Comparison of ENCODE assay signal across 10 cellular contexts in the genomic region with DNA sequence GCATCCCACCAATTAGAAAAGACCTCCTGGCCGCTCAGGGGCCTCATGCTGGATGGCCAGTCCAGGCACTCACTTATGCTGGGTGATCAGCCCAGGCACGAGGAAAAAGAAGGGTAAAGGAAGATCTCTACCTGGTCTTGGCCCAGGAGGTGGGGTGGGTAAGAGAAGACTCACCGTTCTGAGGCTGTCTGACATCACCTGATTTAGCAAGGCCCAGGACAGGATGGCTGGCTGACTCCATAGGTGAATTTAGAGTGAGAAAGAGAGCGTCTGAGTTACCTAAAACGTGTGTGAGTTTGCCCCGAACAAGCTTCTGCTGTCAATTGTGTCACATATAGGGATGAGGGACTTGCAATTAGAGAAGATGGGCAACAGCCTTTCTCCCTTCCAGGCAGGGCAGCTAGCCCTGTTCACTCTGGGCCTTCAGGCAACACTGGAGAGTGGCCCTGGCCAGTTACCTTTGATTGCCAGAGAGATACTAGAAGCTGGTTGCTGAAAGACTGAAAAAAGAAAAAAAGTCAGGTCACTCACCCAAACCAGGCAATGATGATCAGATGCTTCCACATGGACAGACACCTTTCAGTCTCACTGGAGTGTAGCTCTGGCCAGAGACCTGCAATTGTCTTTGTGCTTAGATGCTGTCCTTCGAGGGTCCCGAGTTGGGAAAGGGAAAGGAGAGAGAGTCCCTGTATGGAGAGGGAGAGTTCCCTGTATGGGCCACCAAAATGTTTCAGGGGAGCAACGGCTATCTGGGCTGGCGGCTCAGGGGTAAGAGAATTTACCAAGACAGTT. TPM values are rescaled to one million over a fixed set of nuclear protein-coding genes. Genes with fewer than 3 reads are reported as not detected.
A peak's percentile ranks its signal among the peaks of the same experiment; 100 is the strongest.
DNase-seq lines count a peak whose midpoint lies in the region; TF ChIP-seq lines count a peak whose summit lies in the region.
"Had no signal": no experiment of that assay in that cellular context is flagged by ENCODE, and none has a peak within 500 bp of the region (broad histone marks: within the 10 kb centered on the region; RNA-seq: fewer than 3 reads in every experiment).

No MANE protein-coding gene starts in this region.

- intact Hi-C loops in MCF 10A (cut with micrococcal nuclease) (no loop called here), mammary epithelial cell (cut with micrococcal nuclease) (no loop called here), colonic mucosa (cut with DNase I) (loop anchor here (5.0 kb wide), 1 partner anchor 38 kb away; a partner anchor contains a TSS)

- H3K4me2 ChIP-seq in mammary epithelial cell (ENCODE audit: insufficient read depth, low read depth, low read length): no peak overlapping the region

- no peaks in the 10 kb centered on the region for H3K36me3 ChIP-seq in mammary epithelial cell (ENCODE audit: insufficient read depth, low read length)
- H3K36me3 ChIP-seq in colonic mucosa: no peaks in the 10 kb centered on the region

- TF ChIP-seq CTCF in MCF 10A (IDR thresholded peaks at IDR 0.05; ENCODE audit: unreplicated experiment) (no peak), mammary epithelial cell (conservative IDR thresholded peaks at IDR 0.05 in 1 of 2, IDR thresholded peaks at IDR 0.05 in 1 of 2; ENCODE audit: extremely low read depth in 1 of 2, insufficient read depth in 1 of 2, low read depth in 1 of 2, low read length in 2 of 2) (no peak), colonic mucosa (IDR thresholded peaks at IDR 0.05) (no peak), nephron (IDR thresholded peaks at IDR 0.05; ENCODE audit: unreplicated experiment in 3 of 3) (no peak), type B pancreatic cell (conservative IDR thresholded peaks at IDR 0.05) (no peak)

- dilution Hi-C loops in mammary epithelial cell (cut with HindIII; ENCODE audit: low sequenced_read_pairs): loop anchor here (5.0 kb wide), 2 partner anchors 33 to 98 kb away; no protein-coding TSS in a partner anchor

- POLR2A ChIA-PET in MCF 10A (lab: Yijun Ruan, JAX): interaction anchor here (1.0 to 5.8 kb wide), 7 partner anchors 11 to 104 kb away, joined by 3 to 90 read pairs (median 44); a partner anchor contains a TSS

- peaks cover 36% of the 10 kb centered on the region for H3K4me1 ChIP-seq in mammary epithelial cell (ENCODE audit: insufficient read depth, low read length)
- peaks cover 36% of the 10 kb centered on the region for H3K4me1 ChIP-seq in colonic mucosa

- no peaks in the 10 kb centered on the region for H3K79me2 ChIP-seq in mammary epithelial cell (ENCODE audit: insufficient read depth, low read length)

- H3K27me3 ChIP-seq in mammary epithelial cell (ENCODE audit: insufficient read depth, low read length): no peaks in the 10 kb centered on the region
- H3K27me3 ChIP-seq in colonic mucosa: no peaks in the 10 kb centered on the region

- H3K4me3 Mint-ChIP-seq in MCF 10A (ENCODE audit: unreplicated experiment): peak overlapping the region; percentile 28
- peak overlapping the region in 2 of 3 experiments; percentile 66 to 71 for H3K4me3 Mint-ChIP-seq in nephron
- H3K4me3 Mint-ChIP-seq in type B pancreatic cell: peak overlapping the region; percentile 63
- H3K4me3 Mint-ChIP-seq: B cell had no signal

- H3K36me3 Mint-ChIP-seq in MCF 10A (ENCODE audit: insufficient read depth, unreplicated experiment) (no peaks in the 10 kb centered on the region), nephron (ENCODE audit: low read depth) (no peaks in the 10 kb centered on the region), type B pancreatic cell (no peaks in the 10 kb centered on the region)

- no peak overlapping the region for H2AFZ ChIP-seq in mammary epithelial cell (ENCODE audit: low read depth, low read length)

- H3K27ac Mint-ChIP-seq in MCF 10A (ENCODE audit: low read depth, unreplicated experiment) (peak overlapping the region; percentile 91), nephron (peak overlapping the region; percentile 96 to 99 (median 98)), type B pancreatic cell (peak overlapping the region; percentile 24)
- H3K27ac Mint-ChIP-seq: B cell had no signal

- in situ Hi-C loops in mammary epithelial cell (cut with MboI; ENCODE audit: low sequenced_read_pairs in 2 of 2): loop anchor here in 1 of 2 donors (5.0 kb wide), 1 partner anchor 37 kb away; no protein-coding TSS in a partner anchor

- no peak for DNase-seq in MCF 10A (ENCODE audit: unreplicated experiment)
- DNase-seq in mammary epithelial cell: no peak
- DNase-seq in colonic mucosa: no peak
- no peak for DNase-seq in type B pancreatic cell (ENCODE audit: extremely low spot score, unreplicated experiment)
- no peak for DNase-seq in effector CD4-positive, alpha-beta T cell
- no peak for DNase-seq in SHP77 treated with DMSO at 0.1 percent for 48 hours (lab: John Stamatoyannopoulos, UW)
- no peak for DNase-seq in T-helper 9 cell
- DNase-seq: NCI-H1694 had no signal

- H3K9me3 Mint-ChIP-seq in MCF 10A (ENCODE audit: unreplicated experiment) (no peaks in the 10 kb centered on the region), nephron (peaks cover 7% of the 10 kb centered on the region), type B pancreatic cell (peaks cover 5% of the 10 kb centered on the region)

- no peaks in the 10 kb centered on the region for H3K9me3 ChIP-seq in mammary epithelial cell (replicated peaks; ENCODE audit: insufficient read depth, low read length)
- H3K9me3 ChIP-seq in colonic mucosa: no peaks in the 10 kb centered on the region

- H3K4me1 Mint-ChIP-seq in MCF 10A (ENCODE audit: insufficient read depth, unreplicated experiment) (peaks cover 54% of the 10 kb centered on the region), nephron (peaks cover 50% of the 10 kb centered on the region), type B pancreatic cell (ENCODE audit: unreplicated experiment) (peaks cover 47% of the 10 kb centered on the region)

- H3K4me3 ChIP-seq in mammary epithelial cell (replicated peaks in 1 of 3; ENCODE audit: insufficient read depth in 1 of 3, low read depth in 2 of 3, low read length in 3 of 3) (no peak overlapping the region), colonic mucosa (no peak overlapping the region)

- no peak overlapping the region for H3K27ac ChIP-seq in mammary epithelial cell (ENCODE audit: insufficient read depth, low read depth, low read length)
- peak overlapping the region; percentile 65 for H3K27ac ChIP-seq in colonic mucosa

- no peaks in the 10 kb centered on the region for H4K20me1 ChIP-seq in mammary epithelial cell (ENCODE audit: insufficient read depth, low read length)

- H3K27me3 Mint-ChIP-seq in MCF 10A (ENCODE audit: insufficient read depth, unreplicated experiment): no peaks in the 10 kb centered on the region
- no peaks in the 10 kb centered on the region for H3K27me3 Mint-ChIP-seq in nephron (ENCODE audit: low read depth)
- no peaks in the 10 kb centered on the region for H3K27me3 Mint-ChIP-seq in type B pancreatic cell

- BruUV-seq in MCF 10A (replicated peaks; lab: Mats Ljungman, UMichigan) (no TSS peak), mammary epithelial cell (replicated peaks; lab: Mats Ljungman, UMichigan) (no TSS peak)

- CTCF ChIA-PET in MCF 10A (lab: Yijun Ruan, JAX): interaction anchor here (0.5 to 4.0 kb wide), 3 partner anchors 36 to 300 kb away, joined by 3 to 37 read pairs (median 4); no protein-coding TSS in a partner anchor
- CTCF ChIA-PET in mammary epithelial cell (lab: Charles Lee; ENCODE audit: low non-redundant PET): no interaction called here

- 96% methylated on average over 9 of the region's 10 CpGs for WGBS in mammary epithelial cell (ENCODE audit: low coverage, missing lambda C conversion rate)

- H3K9ac ChIP-seq in mammary epithelial cell (ENCODE audit: insufficient read depth, low read length) (no peak overlapping the region), colonic mucosa (ENCODE audit: low read depth in 2 of 2, low read length in 2 of 2) (peak overlapping the region; percentile 49 to 57)

RNA-seq across cellular contexts. Expression of a gene that starts 35.7 kb away (rescaled TPM):
- total RNA-seq in MCF 10A (2022): 154 and 192 TPM in 2 replicates
- 100 to 1,000 TPM in 1 of 2 donors, 10 to 100 TPM in 1; 68.8 to 390 TPM for total RNA-seq in mammary epithelial cell
- 121 TPM for polyA plus RNA-seq in mammary epithelial cell
- 81.4 TPM for polyA minus RNA-seq in mammary epithelial cell
- 10 to 100 TPM; 47.2 to 92.8 TPM for total RNA-seq in colonic mucosa
- total RNA-seq in type B pancreatic cell (ENCODE audit: low replicate concordance): 24.3 and 40.1 TPM in 2 replicates

RNA-seq across cellular contexts. Expression of a gene that starts 37.6 kb away (rescaled TPM):
- total RNA-seq in MCF 10A (2022): 61.8 and 73.7 TPM in 2 replicates
- 10 to 100 TPM; 53.9 to 57.5 TPM for total RNA-seq in mammary epithelial cell
- 63.7 TPM for polyA plus RNA-seq in mammary epithelial cell
- 47.4 TPM for polyA minus RNA-seq in mammary epithelial cell
- 100 to 1,000 TPM; 130 to 158 TPM for total RNA-seq in colonic mucosa
- 72.9 and 94.8 TPM in 2 replicates for total RNA-seq in type B pancreatic cell (ENCODE audit: low replicate concordance)

RNA-seq across cellular contexts. Expression of a gene that starts 59.9 kb away (rescaled TPM):
- total RNA-seq in MCF 10A (2022) (200 and 210 TPM in 2 replicates), mammary epithelial cell (100 to 1,000 TPM; 400 to 787 TPM), colonic mucosa (100 to 1,000 TPM; 213 to 605 TPM), type B pancreatic cell (ENCODE audit: low replicate concordance) (560 and 1,225 TPM in 2 replicates)
- 1,634 TPM for polyA plus RNA-seq in mammary epithelial cell
- 1,336 TPM for polyA minus RNA-seq in mammary epithelial cell

Comparison
In these comparisons a context has a peak if more than half of its experiments do, and no peak if none do; other contexts are left out.
1. H3K27ac Mint-ChIP-seq: peak in every context shown above with its lines; median percentile 98 in nephron; 91 in MCF 10A; 24 in type B pancreatic cell.